In genomic region chr13:71672527-71672926, GRCh38 we compare ENCODE assay signal across 20 cellular contexts.
DNase-seq lines count a peak whose midpoint lies in the region; ATAC-seq, FAIRE-seq and TF ChIP-seq lines count a peak whose summit lies in the region.
"Had no signal": no experiment of that assay in that cellular context is flagged by ENCODE, and none has a peak within 500 bp of the region (broad histone marks: within the 10 kb centered on the region; RNA-seq: fewer than 3 reads in every experiment).

No MANE protein-coding gene starts in this region.

- H2BK5ac ChIP-seq in H1 (ENCODE audit: low read depth, low read length): no peak overlapping the region

- H3K27ac Mint-ChIP-seq in neural crest cell (ENCODE audit: unreplicated experiment): no peak overlapping the region
- H3K27ac Mint-ChIP-seq: activated CD8-positive, alpha-beta memory T cell treated with anti-CD3 and anti-CD28 coated beads, Interleukin-2, amount 10 ng/mL, durations not matched to agents 7 days and 5 days; activated naive CD8-positive, alpha-beta T cell had no signal

- H2BK12ac ChIP-seq in H1 (ENCODE audit: low read depth, low read length): no peak overlapping the region

- H3K4me2 ChIP-seq in DND-41 (ENCODE audit: insufficient read depth, low read length) (no peak overlapping the region), H1 (ENCODE audit: insufficient read depth in 1 of 2, low read depth in 2 of 2, low read length in 2 of 2) (no peak overlapping the region)

- WGBS in H1 (ENCODE audit: extremely low coverage in 1 of 2, insufficient coverage in 1 of 2, insufficient read length in 1 of 2, insufficient replicate concordance in 2 of 2, low coverage in 1 of 2, low lambda C conversion rate in 2 of 2, missing lambda C conversion rate in 1 of 2), 2 experiments: 73% methylated on average over 4 of the region's 4 CpGs; no CpG with 5 or more reads in 1 of the 2 experiments
- 62 to 92% methylated on average over 4 of the region's 4 CpGs for WGBS in transverse colon (ENCODE audit: low coverage in 1 of 2), 2 donors

- POLR2A ChIA-PET in H1 (lab: Charles Lee; ENCODE audit: partially characterized antibody): no interaction called here

- no peaks in the 10 kb centered on the region for H4K20me1 ChIP-seq in DND-41 (ENCODE audit: insufficient read depth, low read length)
- no peaks in the 10 kb centered on the region for H4K20me1 ChIP-seq in H1 (replicated peaks in 1 of 2; ENCODE audit: control insufficient read depth in 1 of 2, insufficient read depth in 2 of 2, low read length in 2 of 2)

- H3K27ac ChIP-seq in DND-41 (ENCODE audit: low read length) (no peak overlapping the region), H1 (ENCODE audit: low read depth, low read length) (no peak overlapping the region), transverse colon (no peak overlapping the region)
- H3K27ac ChIP-seq: body of pancreas, left lung, RWPE1, suprapubic skin had no signal

- H3K18ac ChIP-seq in H1 (ENCODE audit: extremely low read depth, low read length): no peak overlapping the region

- no peak overlapping the region for H4K91ac ChIP-seq in H1 (replicated peaks; ENCODE audit: insufficient read length, low read length)

- H3K79me2 ChIP-seq in DND-41 (ENCODE audit: insufficient read depth, low read length): no peaks in the 10 kb centered on the region
- H3K79me2 ChIP-seq in H1 (ENCODE audit: control insufficient read depth in 1 of 2, insufficient read depth in 2 of 2, low read length in 2 of 2): no peaks in the 10 kb centered on the region

- peaks cover 5% of the 10 kb centered on the region for H3K36me3 Mint-ChIP-seq in neural crest cell (ENCODE audit: low read depth)
- H3K36me3 Mint-ChIP-seq: activated CD8-positive, alpha-beta memory T cell treated with anti-CD3 and anti-CD28 coated beads, Interleukin-2, amount 10 ng/mL, durations not matched to agents 7 days and 5 days; activated naive CD8-positive, alpha-beta T cell had no signal

- TF ChIP-seq CTCF in DND-41 (IDR thresholded peaks at IDR 0.05; ENCODE audit: borderline replicate concordance, extremely low read depth, low read length, poor library complexity, severe bottlenecking) (peak; percentile 13), H1 (IDR thresholded peaks at IDR 0.05; ENCODE audit: control extremely low read depth in 1 of 3, insufficient read depth in 1 of 3, low read depth in 1 of 3, low read length in 3 of 3) (peak in 1 of 3 experiments; percentile 17; a peak in 1 of 4 replicates), neural crest cell (conservative IDR thresholded peaks at IDR 0.05) (peak; percentile 44), transverse colon (IDR thresholded peaks at IDR 0.05) (no peak)

- intact Hi-C loops in transverse colon (cut with DNase I; ENCODE audit: low total_unique reads): no loop called here

- no peak overlapping the region for H3K14ac ChIP-seq in H1 (ENCODE audit: insufficient read length)

- no peak overlapping the region for H3K56ac ChIP-seq in H1 (replicated peaks; ENCODE audit: insufficient read length, low read depth, low read length)

- H3K23ac ChIP-seq in H1 (ENCODE audit: insufficient read length): no peak overlapping the region

- H2AK5ac ChIP-seq in H1 (ENCODE audit: low read depth, low read length): no peak overlapping the region

- no peak overlapping the region for H2BK120ac ChIP-seq in H1 (replicated peaks; ENCODE audit: low read depth, low read length)

- no peak overlapping the region for H4K8ac ChIP-seq in H1 (ENCODE audit: extremely low read depth, insufficient read depth, low read length)

- H3K27me3 Mint-ChIP-seq in neural crest cell (ENCODE audit: low read depth): no peaks in the 10 kb centered on the region
- H3K27me3 Mint-ChIP-seq: activated CD8-positive, alpha-beta memory T cell treated with anti-CD3 and anti-CD28 coated beads, Interleukin-2, amount 10 ng/mL, durations not matched to agents 7 days and 5 days; activated naive CD8-positive, alpha-beta T cell had no signal

- H3K27me3 ChIP-seq in DND-41 (ENCODE audit: insufficient read depth, low read length, poor library complexity) (no peaks in the 10 kb centered on the region), H1 (replicated peaks in 1 of 4; ENCODE audit: control insufficient read depth in 3 of 4, extremely low read depth in 1 of 4, insufficient read depth in 3 of 4, low read length in 3 of 4) (no peaks in the 10 kb centered on the region), transverse colon (no peaks in the 10 kb centered on the region)
- H3K27me3 ChIP-seq: body of pancreas, left lung, suprapubic skin had no signal

- DNase-seq in DND-41 (no peak), NCI-H69 (lab: John Stamatoyannopoulos, UW) (peak; percentile 44), H1 (ENCODE audit: low read depth in 1 of 2, low spot score in 2 of 2) (no peak), neural crest cell (ENCODE audit: low read depth, low spot score) (no peak), transverse colon (no peak), NCI-H2081 treated with DMSO at 0.1 percent for 48 hours (lab: John Stamatoyannopoulos, UW) (no peak), T-helper 1 cell (no peak)
- DNase-seq: activated CD4-positive, alpha-beta T cell treated with anti-CD3 and anti-CD28 coated beads for 4 hours; activated CD8-positive, alpha-beta memory T cell treated with anti-CD3 and anti-CD28 coated beads, Interleukin-2, amount 10 ng/mL, durations not matched to agents 7 days and 5 days; body of pancreas; COR-L47; left lung; mucosa of descending colon; NCI-H1436 treated with DMSO at 0.1 percent for 48 hours; NCI-H2227 treated with DMSO at 0.1 percent for 48 hours; NK-92 treated with Interleukin-12 subunit alpha and Interleukin-12 subunit beta, amount 100 ng/mL, for 24 hours; stimulated activated CD4-positive, alpha-beta T cell treated with anti-CD3 and anti-CD28 coated beads, Interleukin-15, amount 100 ng/mL, for 24 hours had no signal

- TF ChIP-seq EP300 in H1 (IDR thresholded peaks at IDR 0.05; ENCODE audit: borderline replicate concordance in 1 of 2, low read depth in 2 of 2, low read length in 2 of 2): no peak
- no peak for TF ChIP-seq EP300 in transverse colon (IDR thresholded peaks at IDR 0.05; ENCODE audit: low read depth)

- no peak overlapping the region for H3K4me3 ChIP-seq in DND-41 (ENCODE audit: low read depth in 1 of 2, low read length in 2 of 2)
- no peak overlapping the region for H3K4me3 ChIP-seq in H1 (ENCODE audit: extremely low read depth in 1 of 4, insufficient read depth in 2 of 4, low read depth in 3 of 4, low read length in 4 of 4)
- no peak overlapping the region for H3K4me3 ChIP-seq in transverse colon
- H3K4me3 ChIP-seq: body of pancreas, left lung, mucosa of descending colon, suprapubic skin had no signal

- H2AFZ ChIP-seq in DND-41 (ENCODE audit: low read depth, low read length) (no peak overlapping the region), H1 (ENCODE audit: low read length) (no peak overlapping the region)

- no peak; a peak in 2 of 4 replicates for TF ChIP-seq RAD21 in H1 (IDR thresholded peaks at IDR 0.05 in 1 of 2, conservative IDR thresholded peaks at IDR 0.05 in 1 of 2; ENCODE audit: low read depth in 2 of 2, low read length in 2 of 2)

- H3K9me3 Mint-ChIP-seq in neural crest cell: peaks cover 3% of the 10 kb centered on the region

- no peaks in the 10 kb centered on the region for H3K79me1 ChIP-seq in H1 (ENCODE audit: low read depth, low read length)

- peaks cover 5% of the 10 kb centered on the region for H3K4me1 Mint-ChIP-seq in neural crest cell
- H3K4me1 Mint-ChIP-seq: activated CD8-positive, alpha-beta memory T cell treated with anti-CD3 and anti-CD28 coated beads, Interleukin-2, amount 10 ng/mL, durations not matched to agents 7 days and 5 days had no signal

- H3K4me3 Mint-ChIP-seq in neural crest cell: no peak overlapping the region
- H3K4me3 Mint-ChIP-seq: activated CD8-positive, alpha-beta memory T cell treated with anti-CD3 and anti-CD28 coated beads, Interleukin-2, amount 10 ng/mL, durations not matched to agents 7 days and 5 days; activated naive CD8-positive, alpha-beta T cell had no signal

- no peak overlapping the region for H4K5ac ChIP-seq in H1 (ENCODE audit: insufficient read length, low read depth, low read length)

- H3K23me2 ChIP-seq in H1 (ENCODE audit: low read depth, low read length): no peaks in the 10 kb centered on the region

- H2BK20ac ChIP-seq in H1 (ENCODE audit: low read length): no peak overlapping the region

- no peak for ATAC-seq in DND-41 (ENCODE audit: insufficient read depth, low read depth)
- ATAC-seq: activated CD8-positive, alpha-beta memory T cell treated with anti-CD3 and anti-CD28 coated beads, Interleukin-2, amount 10 ng/mL, durations not matched to agents 7 days and 5 days; body of pancreas; left lung; mucosa of descending colon had no signal

- no peak overlapping the region for H2BK15ac ChIP-seq in H1 (ENCODE audit: low read length)

- FAIRE-seq in H1 (lab: Jason Lieb, UNC): peak; percentile 39

- no peak overlapping the region for H3K4ac ChIP-seq in H1 (replicated peaks; ENCODE audit: insufficient read length, low read depth, low read length)

- in situ Hi-C loops in transverse colon (cut with MboI; ENCODE audit: low pct_ligation_motif_present in 1 of 4, low pct_unique_long_range_greater_than_20kb in 1 of 4, low sequenced_read_pairs in 3 of 4): no loop called here

- CTCF ChIA-PET in H1 (lab: Charles Lee; ENCODE audit: partially characterized antibody): interaction anchor here (0.8 to 2.1 kb wide), 5 partner anchors 12 to 207 kb away, joined by 3 to 7 read pairs (median 3); no protein-coding TSS in a partner anchor

- H3K9ac ChIP-seq in DND-41 (ENCODE audit: low read depth, low read length): no peak overlapping the region
- no peak overlapping the region for H3K9ac ChIP-seq in H1 (replicated peaks in 1 of 4; ENCODE audit: extremely low read depth in 1 of 4, low read depth in 3 of 4, low read length in 3 of 4)

- no peaks in the 10 kb centered on the region for H3K9me3 ChIP-seq in DND-41 (ENCODE audit: insufficient read depth, low read length, severe bottlenecking)
- H3K9me3 ChIP-seq in H1 (ENCODE audit: insufficient read depth in 2 of 2, low read depth in 1 of 2, low read length in 1 of 2): peaks cover 3% of the 10 kb centered on the region in 2 experiments; a peak in 3 of 4 replicates
- no peaks in the 10 kb centered on the region for H3K9me3 ChIP-seq in transverse colon
- H3K9me3 ChIP-seq: body of pancreas, left lung, mucosa of descending colon, suprapubic skin had no signal

- TF ChIP-seq POLR2A in H1 (IDR thresholded peaks at IDR 0.05; ENCODE audit: control extremely low read depth in 1 of 2, low read depth in 2 of 2, low read length in 2 of 2): no peak
- no peak for TF ChIP-seq POLR2A in transverse colon (IDR thresholded peaks at IDR 0.05)

- H3K4me1 ChIP-seq in DND-41 (ENCODE audit: insufficient read depth, low read length): no peaks in the 10 kb centered on the region
- H3K4me1 ChIP-seq in H1 (replicated peaks in 1 of 4; ENCODE audit: control insufficient read depth in 3 of 4, insufficient read depth in 4 of 4, low read length in 3 of 4): no peaks in the 10 kb centered on the region
- no peaks in the 10 kb centered on the region for H3K4me1 ChIP-seq in transverse colon
- H3K4me1 ChIP-seq: body of pancreas, left lung, suprapubic skin had no signal

- H3K36me3 ChIP-seq in DND-41 (ENCODE audit: insufficient read depth, low read length) (no peaks in the 10 kb centered on the region), H1 (ENCODE audit: control insufficient read depth in 2 of 4, insufficient read depth in 4 of 4, low read length in 3 of 4) (no peaks in the 10 kb centered on the region), transverse colon (no peaks in the 10 kb centered on the region)
- H3K36me3 ChIP-seq: left lung, suprapubic skin had no signal

Comparison
In these comparisons a context has a peak if more than half of its experiments do, and no peak if none do; other contexts are left out.
1. CTCF ChIP-seq: peak in DND-41 (single experiment) and neural crest cell (single experiment); none in transverse colon (0 of 5).